In the genomic region with DNA sequence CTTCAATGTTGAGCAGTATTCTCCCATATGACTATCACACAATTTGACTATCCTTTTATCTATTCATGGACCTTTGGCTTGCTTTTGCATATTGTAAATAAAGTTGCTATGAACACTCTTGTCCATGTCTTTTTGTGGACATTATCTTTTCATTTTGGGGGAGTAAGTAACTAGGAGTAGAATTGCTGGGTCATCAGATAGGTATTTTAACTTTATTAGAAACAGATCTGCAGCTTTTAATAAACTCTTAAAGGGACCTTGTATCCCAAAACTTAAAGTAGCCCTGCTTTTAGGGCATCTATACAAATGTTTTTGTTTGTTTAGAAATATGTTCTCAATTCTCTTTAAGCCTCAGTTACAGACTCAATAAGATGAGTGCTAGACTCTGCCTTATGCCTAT, we compare ENCODE assay signal across 28 cellular contexts.
"Had no signal": no experiment of that assay in that cellular context is flagged by ENCODE, and none has a peak within 500 bp of the region (broad histone marks: within the 10 kb centered on the region; RNA-seq: fewer than 3 reads in every experiment).

No MANE protein-coding gene starts in this region.

- H3K4me1 Mint-ChIP-seq: activated B cell treated with CpG ODN at 0.5 μM for 24 hours; activated CD4-positive, alpha-beta T cell treated with anti-CD3 and anti-CD28 coated beads, Interleukin-2, amount 10 ng/mL, durations not matched to agents 24 days and 14 days; activated T-helper 17 cell treated with anti-CD3 and anti-CD28 coated beads, Interleukin-2, amount 50 U/mL, for 72 hours; T-helper 17 cell had no signal

- H3K4me3 Mint-ChIP-seq: activated B cell treated with CpG ODN at 0.5 μM for 24 hours; activated CD4-positive, alpha-beta T cell treated with anti-CD3 and anti-CD28 coated beads, Interleukin-2, amount 10 ng/mL, durations not matched to agents 24 days and 14 days; activated naive CD4-positive, alpha-beta T cell treated with anti-CD3 and anti-CD28 coated beads for 36 hours; activated naive CD8-positive, alpha-beta T cell; activated T-helper 17 cell treated with anti-CD3 and anti-CD28 coated beads, Interleukin-2, amount 50 U/mL, for 72 hours; T-helper 17 cell had no signal

- H3K36me3 ChIP-seq: brain microvascular endothelial cell, cardiac muscle cell, SJSA1 had no signal

- ATAC-seq: activated T-helper 17 cell treated with anti-CD3 and anti-CD28 coated beads, Interleukin-2, amount 50 U/mL, for 72 hours; T-helper 17 cell had no signal

- H3K4me3 ChIP-seq: cardiac muscle cell, SJSA1 had no signal

- H3K27me3 ChIP-seq: brain microvascular endothelial cell, cardiac muscle cell, SJSA1 had no signal

- H3K9me3 ChIP-seq: SJSA1 had no signal

- H3K36me3 Mint-ChIP-seq: activated naive CD8-positive, alpha-beta T cell had no signal

- DNase-seq: activated B cell treated with CpG ODN at 0.5 μM for 24 hours; activated CD4-positive, alpha-beta T cell treated with anti-CD3 and anti-CD28 coated beads for 1 hour; activated CD4-positive, alpha-beta T cell treated with anti-CD3 and anti-CD28 coated beads, Interleukin-2, amount 10 ng/mL, durations not matched to agents 24 days and 14 days; activated CD4-positive, alpha-beta T cell treated with anti-CD3 and anti-CD28 coated beads, Interleukin-2, amount 50 U/mL, for 48 hours; activated gamma-delta T cell; activated naive CD4-positive, alpha-beta T cell treated with anti-CD3 and anti-CD28 coated beads for 36 hours; activated T-cell treated with anti-CD3 and anti-CD28 coated beads, Interleukin-2, amount 50 U/mL, for 48 hours; amygdala; brain microvascular endothelial cell; KG1; NCI-H1092; NCI-H1417 treated with DMSO at 0.1 percent for 48 hours; NCI-H1694; NCI-H2029; NCI-H2107; NCI-H2171 treated with DMSO at 0.1 percent for 48 hours; NCI-H345; NCI-H510A; NCI-H526 treated with DMSO at 0.1 percent for 48 hours; NCI-H82; Right ventricle myocardium superior; T-helper 17 cell; T-helper 9 cell had no signal

- H3K27ac Mint-ChIP-seq: activated B cell treated with CpG ODN at 0.5 μM for 24 hours; activated CD4-positive, alpha-beta T cell treated with anti-CD3 and anti-CD28 coated beads, Interleukin-2, amount 10 ng/mL, durations not matched to agents 24 days and 14 days; activated naive CD4-positive, alpha-beta T cell treated with anti-CD3 and anti-CD28 coated beads for 36 hours; activated naive CD8-positive, alpha-beta T cell; activated T-helper 17 cell treated with anti-CD3 and anti-CD28 coated beads, Interleukin-2, amount 50 U/mL, for 72 hours; T-helper 17 cell had no signal

- H3K27ac ChIP-seq: brain microvascular endothelial cell, cardiac muscle cell, RWPE1, SJSA1 had no signal

- H3K9me3 Mint-ChIP-seq: activated B cell treated with CpG ODN at 0.5 μM for 24 hours; activated CD4-positive, alpha-beta T cell treated with anti-CD3 and anti-CD28 coated beads, Interleukin-2, amount 10 ng/mL, durations not matched to agents 24 days and 14 days; activated T-helper 17 cell treated with anti-CD3 and anti-CD28 coated beads, Interleukin-2, amount 50 U/mL, for 72 hours had no signal
